In genomic region chr6:105137388-105137787, GRCh38 we compare ENCODE assay signal across 8 cellular contexts. TPM values are rescaled to one million over a fixed set of nuclear protein-coding genes. Genes with fewer than 3 reads are reported as not detected.
DNase-seq lines count a peak whose midpoint lies in the region; ATAC-seq lines count a peak whose summit lies in the region.

No MANE protein-coding gene starts in this region.

- H3K27me3 Mint-ChIP-seq in activated T-helper 17 cell treated with anti-CD3 and anti-CD28 coated beads, Interleukin-2, amount 50 U/mL, for 72 hours, result peaks cover 68% of the 10 kb centered on the region

- H3K4me3 ChIP-seq in iPS DF 6.9 (ENCODE audit: low read length), result peak overlapping the region; percentile 43; the same call in 1 of the 2 replicates
- H3K4me3 ChIP-seq in skin epidermis, result peak overlapping the region; percentile 56 to 71 (median 59)

- H3K36me3 ChIP-seq in iPS DF 6.9 (ENCODE audit: control insufficient read depth, insufficient read depth, low read length), result no peaks in the 10 kb centered on the region

- H3K36me3 Mint-ChIP-seq in activated T-helper 17 cell treated with anti-CD3 and anti-CD28 coated beads, Interleukin-2, amount 50 U/mL, for 72 hours (ENCODE audit: low read depth), result no peaks in the 10 kb centered on the region

- no peaks in the 10 kb centered on the region for H3K9me3 Mint-ChIP-seq in activated T-helper 17 cell treated with anti-CD3 and anti-CD28 coated beads, Interleukin-2, amount 50 U/mL, for 72 hours

- WGBS in iPS DF 6.9 (ENCODE audit: insufficient coverage, insufficient read length), result no CpG with 5 or more reads among the region's 32 CpGs

- no peak overlapping the region for H3K27ac ChIP-seq in iPS DF 6.9 (ENCODE audit: low read length)
- peak overlapping the region in 1 of 21 experiments; percentile 22 for H3K27ac ChIP-seq in skin epidermis

- H3K27ac Mint-ChIP-seq in activated T-helper 17 cell treated with anti-CD3 and anti-CD28 coated beads, Interleukin-2, amount 50 U/mL, for 72 hours, result no peak overlapping the region

- H3K9me3 ChIP-seq in iPS DF 6.9 (ENCODE audit: control insufficient read depth, insufficient read depth, low read length), result no peaks in the 10 kb centered on the region

- no peak for ATAC-seq in activated T-helper 17 cell treated with anti-CD3 and anti-CD28 coated beads, Interleukin-2, amount 50 U/mL, for 72 hours (replicated peaks)
- no peak for ATAC-seq in HG03280 (IDR thresholded peaks at IDR 0.05; ENCODE audit: unreplicated experiment)
- ATAC-seq in HG02870 (IDR thresholded peaks at IDR 0.05; ENCODE audit: unreplicated experiment), result no peak

- peaks cover 14% of the 10 kb centered on the region; the same call in 1 of the 2 replicates for H3K27me3 ChIP-seq in iPS DF 6.9 (ENCODE audit: control insufficient read depth, insufficient read depth, low read length)

- peak; percentile 10 for DNase-seq in NCI-H2227 (lab: John Stamatoyannopoulos, UW; ENCODE audit: unreplicated experiment)
- DNase-seq in NCI-H2227 treated with DMSO at 0.1 percent for 48 hours (lab: John Stamatoyannopoulos, UW), result no peak
- no peak for DNase-seq in iPS DF 6.9 (ENCODE audit: low read depth, low spot score)
- no peak for DNase-seq in stimulated activated CD4-positive, alpha-beta T cell treated with anti-CD3 and anti-CD28 coated beads, Interleukin-1b, Interleukin-23, amount 100 ng/mL, for 48 hours

- H3K4me3 Mint-ChIP-seq in activated T-helper 17 cell treated with anti-CD3 and anti-CD28 coated beads, Interleukin-2, amount 50 U/mL, for 72 hours, result peak overlapping the region; percentile 62

- H3K4me1 Mint-ChIP-seq in activated T-helper 17 cell treated with anti-CD3 and anti-CD28 coated beads, Interleukin-2, amount 50 U/mL, for 72 hours, result no peaks in the 10 kb centered on the region

- H3K4me1 ChIP-seq in iPS DF 6.9 (ENCODE audit: control insufficient read depth, insufficient read depth, low read length), result no peaks in the 10 kb centered on the region

RNA-seq across cellular contexts. Expression of gene POPDC3, which starts 42.4 kb away (rescaled TPM):
- under 1 TPM in 1 of 2 donors, not detected in 1; 0.24 TPM for total RNA-seq in activated T-helper 17 cell treated with anti-CD3 and anti-CD28 coated beads, Interleukin-2, amount 50 U/mL, for 72 hours
